Comparison of ENCODE assay signal across 13 cellular contexts in genomic region chr3:72137865-72138861, GRCh38.
DNase-seq lines count a peak whose midpoint lies in the region; ATAC-seq and TF ChIP-seq lines count a peak whose summit lies in the region.
"Had no signal": no experiment of that assay in that cellular context is flagged by ENCODE, and none has a peak within 500 bp of the region (broad histone marks: within the 10 kb centered on the region; RNA-seq: fewer than 3 reads in every experiment).

No MANE protein-coding gene starts in this region.

- H3K27me3 ChIP-seq in heart left ventricle: no peaks in the 10 kb centered on the region
- no peaks in the 10 kb centered on the region for H3K27me3 ChIP-seq in MM.1S (replicated peaks; ENCODE audit: insufficient read depth, low read length)
- H3K27me3 ChIP-seq: colonic mucosa, neutrophil had no signal

- no peak overlapping the region for H2AFZ ChIP-seq in MM.1S (ENCODE audit: low read length)

- TF ChIP-seq CTCF in heart left ventricle (IDR thresholded peaks at IDR 0.05): no peak
- TF ChIP-seq CTCF in MM.1S (IDR thresholded peaks at IDR 0.05; ENCODE audit: low read length): no peak

- H3K4me2 ChIP-seq in MM.1S (ENCODE audit: low read depth, low read length): no peak overlapping the region

- no peak overlapping the region for H3K27ac ChIP-seq in heart left ventricle
- no peak overlapping the region for H3K27ac ChIP-seq in MM.1S (ENCODE audit: low read length)
- H3K27ac ChIP-seq: colonic mucosa, neutrophil had no signal

- H3K4me1 ChIP-seq in heart left ventricle (peaks cover 0 to 17% (median 8%) of the 10 kb centered on the region in 12 donors), MM.1S (ENCODE audit: low read length) (0 out of 2 replicates have a peak, but pooled peaks cover 6% of the 10 kb centered on the region)
- H3K4me1 ChIP-seq: colonic mucosa had no signal

- peak; percentile 39 for ATAC-seq in HG03565 (IDR thresholded peaks at IDR 0.05; ENCODE audit: unreplicated experiment)
- peak; percentile 67 to 92 (median 88) for ATAC-seq in heart left ventricle
- peak; percentile 87 for ATAC-seq in stimulated activated naive CD8-positive, alpha-beta T cell treated with anti-CD3 and anti-CD28 coated beads, Interleukin-15, Interleukin-2, amounts not matched to agents 100 U/mL and 50 U/mL, for 24 hours
- no peak for ATAC-seq in HG03159 (IDR thresholded peaks at IDR 0.05; ENCODE audit: unreplicated experiment)

- no peak for TF ChIP-seq POLR2A in heart left ventricle (IDR thresholded peaks at IDR 0.05)

- H3K9ac ChIP-seq in MM.1S (ENCODE audit: low read length): no peak overlapping the region

- no peaks in the 10 kb centered on the region for H3K36me3 ChIP-seq in heart left ventricle
- no peaks in the 10 kb centered on the region for H3K36me3 ChIP-seq in MM.1S (replicated peaks; ENCODE audit: insufficient read depth, low read length)
- H3K36me3 ChIP-seq: colonic mucosa, neutrophil had no signal

- no peak overlapping the region for H3K4me3 ChIP-seq in heart left ventricle
- no peak overlapping the region for H3K4me3 ChIP-seq in MM.1S (ENCODE audit: low read length)
- H3K4me3 ChIP-seq: colonic mucosa had no signal

- H3K9me2 ChIP-seq in MM.1S (replicated peaks; ENCODE audit: insufficient read depth, low read length): no peaks in the 10 kb centered on the region

- intact Hi-C loops in heart left ventricle (cut with DNase I): no loop called here

- no peaks in the 10 kb centered on the region for H3F3A ChIP-seq in MM.1S (ENCODE audit: insufficient read depth, low read length)

- H3K9me3 ChIP-seq in heart left ventricle (peaks cover 0 to 3% (median 0%) of the 10 kb centered on the region in 12 donors), MM.1S (replicated peaks; ENCODE audit: insufficient read depth, low read length) (no peaks in the 10 kb centered on the region)
- H3K9me3 ChIP-seq: colonic mucosa, neutrophil had no signal

- WGBS in heart left ventricle, 4 donors: 63 to 67% (median 65%) methylated on average over 7 to 9 of the region's 9 CpGs

- no peaks in the 10 kb centered on the region for H4K20me1 ChIP-seq in MM.1S (ENCODE audit: insufficient read depth, low read length)

- H3K79me2 ChIP-seq in MM.1S (ENCODE audit: low read length): no peaks in the 10 kb centered on the region

- peak; percentile 10 for DNase-seq in activated naive CD4-positive, alpha-beta T cell treated with Interleukin-2 at 50 U/mL for 16 hours
- no peak for DNase-seq in activated naive CD4-positive, alpha-beta T cell (lab: John Stamatoyannopoulos, UW)
- peak in 4 of 5 donors; percentile 30 to 67 (median 54) for DNase-seq in heart left ventricle
- DNase-seq in stimulated activated naive CD8-positive, alpha-beta T cell treated with anti-CD3 and anti-CD28 coated beads, Interleukin-15, Interleukin-2, amounts not matched to agents 100 U/mL and 50 U/mL, for 24 hours: peak; percentile 47
- DNase-seq in NCI-H128 (lab: John Stamatoyannopoulos, UW; ENCODE audit: unreplicated experiment): no peak
- DNase-seq in MM.1S: no peak
- DNase-seq: activated gamma-delta T cell, colonic mucosa, GF-D8, NCI-H1417 treated with DMSO at 0.1 percent for 48 hours had no signal

Comparison
In these comparisons a context has a peak if more than half of its experiments do, and no peak if none do; other contexts are left out.
1. DNase-seq: peak in activated naive CD4-positive, alpha-beta T cell treated with Interleukin-2 at 50 U/mL for 16 hours (single experiment), heart left ventricle (4 of 5) and stimulated activated naive CD8-positive, alpha-beta T cell treated with anti-CD3 and anti-CD28 coated beads, Interleukin-15, Interleukin-2, amounts not matched to agents 100 U/mL and 50 U/mL, for 24 hours (single experiment); none in activated naive CD4-positive, alpha-beta T cell (0 of 4), NCI-H128 (single experiment) and MM.1S (single experiment).